Comparison of ENCODE assay signal across 23 cellular contexts in the genomic region with DNA sequence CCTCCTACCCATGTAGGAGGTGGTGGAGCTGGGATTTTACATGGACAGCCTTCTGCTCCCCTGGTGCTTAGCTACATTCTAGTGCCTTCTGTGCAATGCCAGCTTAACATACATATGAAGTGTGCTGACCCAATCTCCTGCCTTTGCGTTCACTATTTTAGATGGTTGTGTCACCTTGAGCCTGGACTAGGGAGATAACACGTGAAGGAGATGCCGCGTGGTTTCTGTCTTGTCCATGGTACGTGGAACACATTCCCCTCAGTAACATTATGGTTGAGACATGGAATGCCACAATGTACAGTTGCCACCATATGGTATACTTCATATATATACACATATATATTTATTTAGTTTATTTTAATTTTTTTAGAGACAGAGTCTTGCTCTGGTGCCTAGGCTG.
"Had no signal": no experiment of that assay in that cellular context is flagged by ENCODE, and none has a peak within 500 bp of the region (broad histone marks: within the 10 kb centered on the region; RNA-seq: fewer than 3 reads in every experiment).

No MANE protein-coding gene starts in this region.

- H3K27me3 ChIP-seq: pancreas, spleen, suprapubic skin, tibial nerve, uterus had no signal

- H3K4me1 ChIP-seq: left ventricle myocardium inferior, pancreas, prostate gland, tibial nerve had no signal

- ATAC-seq: mucosa of descending colon; naive thymus-derived CD4-positive, alpha-beta T cell; natural killer cell treated with Interleukin-12 subunit alpha and Interleukin-12 subunit beta and Interleukin-15 and Interleukin-18, amount 100 ng/mL, for 72 hours; pancreas; right cardiac atrium; sciatic nerve; stimulated activated effector memory CD8-positive, alpha-beta T cell treated with anti-CD3 and anti-CD28 coated beads, Interleukin-12 subunit alpha, Interleukin-12 subunit beta, amount 100 ng/mL, for 72 hours had no signal

- H3K9me3 ChIP-seq: left ventricle myocardium inferior, mucosa of descending colon, pancreas, prostate gland, spleen, suprapubic skin, thoracic aorta, tibial nerve, uterus had no signal

- H3K4me3 ChIP-seq: left ventricle myocardium inferior, lung, mucosa of descending colon, pancreas, prostate gland, spleen, suprapubic skin, thoracic aorta, tibial nerve, uterus had no signal

- H3K27ac ChIP-seq: left ventricle myocardium inferior, pancreas, prostate gland, spleen, suprapubic skin, thoracic aorta, tibial nerve, uterus had no signal

- DNase-seq: islet precursor cell; left ventricle myocardium inferior; mesendoderm; midbrain; mucosa of descending colon; naive thymus-derived CD4-positive, alpha-beta T cell; pancreas; posterior cingulate gyrus; retina; right cardiac atrium; small intestine; spleen; stimulated activated CD4-positive, alpha-beta T cell treated with anti-CD3 and anti-CD28 coated beads, Interleukin-4, amount 100 ng/mL, for 24 hours; stimulated activated naive CD4-positive, alpha-beta T cell; uterus had no signal

- H3K36me3 ChIP-seq: left ventricle myocardium inferior, pancreas, prostate gland, spleen, suprapubic skin, thoracic aorta, tibial nerve, uterus had no signal
